8 cellular contexts compared by ENCODE assay signal in the genomic region with DNA sequence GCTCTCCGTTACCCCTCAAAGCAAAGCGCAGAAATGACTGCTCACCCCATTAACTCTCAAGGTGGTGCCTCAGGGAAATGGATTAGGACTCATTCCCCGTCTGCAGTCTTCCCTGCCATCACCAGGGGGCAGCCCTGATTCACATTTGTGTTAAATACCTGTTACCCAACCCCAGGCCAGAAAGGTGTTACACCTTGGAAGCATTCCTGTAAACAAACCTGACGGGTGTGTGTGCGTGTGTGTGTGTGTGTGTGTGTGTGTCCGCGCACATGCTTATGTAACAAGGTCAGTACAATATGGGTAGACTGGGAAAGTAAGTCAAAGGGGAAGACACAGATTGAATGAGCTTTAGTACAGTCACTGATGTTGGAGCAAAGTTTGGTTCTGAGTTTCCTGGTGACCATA. TPM values are rescaled to one million over a fixed set of nuclear protein-coding genes. Genes with fewer than 3 reads are reported as not detected.
DNase-seq lines count a peak whose midpoint lies in the region; ATAC-seq and TF ChIP-seq lines count a peak whose summit lies in the region.

No MANE protein-coding gene starts in this region.

- TF ChIP-seq CTCF in gastrocnemius medialis (IDR thresholded peaks at IDR 0.05 in 4 of 5, conservative IDR thresholded peaks at IDR 0.05 in 1 of 5), result peak; percentile 68 to 85 (median 73)

- H3K4me3 ChIP-seq in right cardiac atrium (ENCODE audit: low read length) (no peak overlapping the region), gastrocnemius medialis (no peak overlapping the region)

- no peak for TF ChIP-seq POLR2A in gastrocnemius medialis (IDR thresholded peaks at IDR 0.05)

- H3K27ac ChIP-seq in right cardiac atrium (ENCODE audit: low read length), result no peak overlapping the region
- no peak overlapping the region for H3K27ac ChIP-seq in gastrocnemius medialis

- intact Hi-C loops in right cardiac atrium (cut with DNase I), result loop anchor here in 1 of 4 donors (10.0 kb wide), 1 partner anchor 598 kb away; the partner anchor contains the start of gene CLDN19
- intact Hi-C loops in gastrocnemius medialis (cut with DNase I; ENCODE audit: low total_unique reads), result loop anchor here (1.0 to 10.0 kb wide), 3 partner anchors 26 to 928 kb away; partner anchors contain the start of gene CLDN19

- no peaks in the 10 kb centered on the region for H3K36me3 ChIP-seq in gastrocnemius medialis

- DNase-seq in GDM1 (lab: John Stamatoyannopoulos, UW) (peak; percentile 35), NCI-H1048 (lab: John Stamatoyannopoulos, UW) (peak; percentile 39), SW480 (ENCODE audit: low spot score) (peak; percentile 88), amniotic epithelial cell (ENCODE audit: low read depth) (peak; percentile 38), right cardiac atrium (peak; percentile 51 to 80 (median 79)), gastrocnemius medialis (peak in 1 of 2 donors; percentile 28)

- 7% methylated on average over 7 of the region's 7 CpGs for WGBS in right cardiac atrium

- H3K4me1 ChIP-seq in right cardiac atrium (ENCODE audit: control insufficient read depth, insufficient read depth, low read length) (no peaks in the 10 kb centered on the region), gastrocnemius medialis (no peaks in the 10 kb centered on the region)

- no peaks in the 10 kb centered on the region for H3K9me3 ChIP-seq in right cardiac atrium (ENCODE audit: control insufficient read depth, low read length)
- no peaks in the 10 kb centered on the region for H3K9me3 ChIP-seq in gastrocnemius medialis

- no peaks in the 10 kb centered on the region for H3K27me3 ChIP-seq in right cardiac atrium (ENCODE audit: control insufficient read depth, insufficient read depth)
- peaks cover 7 to 22% (median 21%) of the 10 kb centered on the region in 3 donors for H3K27me3 ChIP-seq in gastrocnemius medialis

- in situ Hi-C loops in gastrocnemius medialis (cut with MboI; ENCODE audit: low sequenced_read_pairs in 4 of 4), result loop anchor here in 1 of 4 donors (25.0 kb wide), 2 partner anchors 590 to 915 kb away; partner anchors contain the start of gene CLDN19

- ATAC-seq in right cardiac atrium (peak; percentile 42 to 65), gastrocnemius medialis (peak in 1 of 2 donors; percentile 65), GM19328 (IDR thresholded peaks at IDR 0.05; ENCODE audit: unreplicated experiment) (no peak), GM18873 (IDR thresholded peaks at IDR 0.05; ENCODE audit: low FRiP score, unreplicated experiment) (no peak)

RNA-seq across cellular contexts. Expression of gene GUCA2B, which starts 6.3 kb away (rescaled TPM):
- total RNA-seq in right cardiac atrium, result not detected
- polyA plus RNA-seq in right cardiac atrium, result not detected
- total RNA-seq in gastrocnemius medialis, result 1 to 10 TPM in 1 of 4 donors, not detected in 3; 1.0 TPM

RNA-seq across cellular contexts. Expression of gene GUCA2A, which starts 17.6 kb away (rescaled TPM):
- total RNA-seq in right cardiac atrium (not detected), gastrocnemius medialis (1 to 10 TPM in 1 of 4 donors, not detected in 3; 6.0 TPM)
- not detected for polyA plus RNA-seq in right cardiac atrium

Comparison
In these comparisons a context has a peak if more than half of its experiments do, and no peak if none do; other contexts are left out.
1. ATAC-seq: peak in right cardiac atrium (2 of 2); none in GM19328 (single experiment) and GM18873 (single experiment).